In the genomic region with DNA sequence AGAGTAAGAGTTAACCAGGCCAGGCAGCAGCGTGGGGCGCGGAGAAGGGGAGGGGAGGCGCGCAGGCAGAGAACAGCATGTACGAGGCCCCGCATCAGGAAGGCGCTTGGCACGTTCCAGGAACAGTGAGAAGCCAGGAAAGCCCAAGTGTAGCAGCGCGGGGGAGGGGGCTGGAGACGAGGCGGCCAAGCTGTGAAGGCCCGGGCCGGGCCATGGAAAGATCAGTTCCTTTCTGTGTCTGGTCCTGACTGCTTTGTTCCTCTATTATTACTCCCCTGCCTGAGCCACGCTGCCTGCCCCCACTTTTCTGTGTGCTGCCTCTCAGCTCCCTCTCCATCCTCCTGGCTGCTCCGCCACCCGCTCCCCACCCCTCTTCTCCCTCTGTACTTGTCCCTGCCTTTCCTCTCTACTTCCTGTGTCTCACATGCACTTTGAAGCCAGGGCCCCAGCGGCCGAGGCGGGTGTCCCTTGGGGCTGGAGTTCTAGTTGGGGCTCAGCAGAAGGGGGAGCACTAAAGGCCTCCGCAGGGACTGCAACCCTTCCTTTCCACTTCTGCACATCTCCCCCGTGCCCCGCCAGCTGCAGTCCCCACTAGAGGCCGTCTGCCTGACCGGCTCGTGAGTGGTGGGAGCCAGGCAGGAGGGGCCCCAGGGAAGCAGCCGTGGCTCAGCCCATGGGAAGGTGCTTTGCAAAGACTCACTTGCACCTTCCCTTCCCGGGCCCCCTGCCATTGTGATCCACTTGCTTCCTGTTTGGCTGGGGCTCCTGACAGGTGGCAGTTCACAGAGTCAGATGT, we compare ENCODE assay signal across 8 cellular contexts.
A peak's percentile ranks its signal among the peaks of the same experiment; 100 is the strongest.
DNase-seq lines count a peak whose midpoint lies in the region; ATAC-seq, FAIRE-seq and TF ChIP-seq lines count a peak whose summit lies in the region.

No MANE protein-coding gene starts in this region.

- H3K4me3 ChIP-seq in coronary artery, result peak overlapping the region; percentile 61
- no peak overlapping the region for H3K4me3 ChIP-seq in left lung
- no peak overlapping the region for H3K4me3 ChIP-seq in HAP-1

- intact Hi-C loops in left lung (cut with DNase I), result no loop called here

- H3K4me1 ChIP-seq in left lung (peaks cover 20 to 25% of the 10 kb centered on the region in 2 donors), HAP-1 (peaks cover 7% of the 10 kb centered on the region)

- FAIRE-seq in HTR-8/SVneo (lab: Jason Lieb, UNC), result no peak

- H3K36me3 ChIP-seq in left lung (peaks cover 0 to 33% of the 10 kb centered on the region in 2 donors), HAP-1 (replicated peaks) (no peaks in the 10 kb centered on the region)

- in situ Hi-C loops in HAP-1 (cut with MboI; ENCODE audit: low sequenced_read_pairs), result no loop called here

- DNase-seq in NCI-H1092 (lab: John Stamatoyannopoulos, UW) (peak; percentile 57), coronary artery (ENCODE audit: low spot score) (peak; percentile 91), left lung (peak; percentile 61 to 81), superior temporal gyrus (ENCODE audit: extremely low spot score) (peak; percentile 58), HTR-8/SVneo (ENCODE audit: insufficient read length, low spot score) (no peak), HAP-1 (ENCODE audit: low spot score in 2 of 2) (no peak)

- peak overlapping the region; percentile 79 to 89 for H3K27ac ChIP-seq in coronary artery
- H3K27ac ChIP-seq in left lung, result peak overlapping the region; percentile 62 to 67

- H3K9me3 ChIP-seq in left lung, result no peaks in the 10 kb centered on the region
- H3K9me3 ChIP-seq in HAP-1, result no peaks in the 10 kb centered on the region

- H3K27me3 ChIP-seq in left lung (no peaks in the 10 kb centered on the region), HAP-1 (ENCODE audit: low read depth) (no peaks in the 10 kb centered on the region)

- ATAC-seq in left lung (peak; percentile 80), HG02588 (IDR thresholded peaks at IDR 0.05; ENCODE audit: unreplicated experiment) (no peak), GM21360 (IDR thresholded peaks at IDR 0.05; ENCODE audit: unreplicated experiment) (no peak)

- TF ChIP-seq CTCF in coronary artery (IDR thresholded peaks at IDR 0.05), result no peak
- no peak for TF ChIP-seq CTCF in left lung (IDR thresholded peaks at IDR 0.05)

Comparison
In these comparisons a context has a peak if more than half of its experiments do, and no peak if none do; other contexts are left out.
1. DNase-seq: peak in NCI-H1092 (single experiment), coronary artery (single experiment), left lung (2 of 2) and superior temporal gyrus (single experiment); none in HTR-8/SVneo (single experiment) and HAP-1 (0 of 2).